ENCODE assay signal across 21 cellular contexts in the genomic region with DNA sequence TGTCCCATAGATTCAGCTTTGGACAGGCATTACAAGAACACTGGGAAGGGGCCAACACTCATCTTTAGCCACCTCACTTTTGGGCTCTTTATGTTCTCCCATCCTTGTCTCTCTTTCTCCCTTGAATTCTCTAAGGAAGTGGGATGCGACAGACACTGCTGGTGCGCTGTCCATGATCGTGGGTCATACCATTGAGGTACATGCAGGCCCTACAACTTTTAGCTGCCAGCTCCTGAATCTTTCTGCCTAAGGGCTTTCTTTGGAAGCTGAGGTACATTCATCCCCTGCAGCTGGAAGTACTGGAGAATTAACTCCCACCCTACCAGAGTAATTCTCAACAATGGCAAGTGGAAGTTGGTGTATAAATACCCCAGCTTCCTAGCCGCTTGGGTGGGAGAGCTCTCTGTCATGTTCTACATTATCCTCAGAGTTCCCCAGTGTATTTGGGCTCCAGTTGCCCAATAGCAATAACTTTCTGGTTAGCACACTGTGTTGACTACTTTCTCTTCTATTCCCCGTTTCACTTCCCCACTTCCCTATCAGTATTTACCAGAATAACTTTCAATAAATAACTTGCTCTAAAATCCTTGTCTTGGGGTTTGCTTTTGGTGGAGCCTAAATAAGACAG.
DNase-seq lines count a peak whose midpoint lies in the region; ATAC-seq and TF ChIP-seq lines count a peak whose summit lies in the region.
"Had no signal": no experiment of that assay in that cellular context is flagged by ENCODE, and none has a peak within 500 bp of the region (broad histone marks: within the 10 kb centered on the region; RNA-seq: fewer than 3 reads in every experiment).

No MANE protein-coding gene starts in this region.

- ATAC-seq in lower lobe of right lung (peak; percentile 34 to 39), GM18858 (IDR thresholded peaks at IDR 0.05; ENCODE audit: unreplicated experiment) (no peak)
- ATAC-seq: HepG2 had no signal

- H3K27ac ChIP-seq in HEK293 (ENCODE audit: extremely low read depth, low read depth, low read length) (no peak overlapping the region), ascending aorta (peak overlapping the region; percentile 69 to 70), lower lobe of right lung (no peak overlapping the region)
- H3K27ac ChIP-seq: SJSA1 had no signal

- CTCF ChIA-PET in HEK293 (lab: Yijun Ruan, JAX), result no interaction called here

- H3K4me3 ChIP-seq in HEK293 (ENCODE audit: low read depth, low read length) (no peak overlapping the region), NB4 (ENCODE audit: low read depth, low read length) (no peak overlapping the region), ascending aorta (no peak overlapping the region), lower lobe of right lung (no peak overlapping the region)
- H3K4me3 ChIP-seq: SJSA1 had no signal

- no peak for TF ChIP-seq POLR2A in NB4 (IDR thresholded peaks at IDR 0.05; ENCODE audit: extremely low read depth, insufficient read length)

- POLR2A ChIA-PET in HEK293 (lab: Yijun Ruan, JAX), result no interaction called here

- H3K27me3 ChIP-seq in ascending aorta (no peaks in the 10 kb centered on the region), lower lobe of right lung (ENCODE audit: low read depth) (no peaks in the 10 kb centered on the region)
- H3K27me3 ChIP-seq: SJSA1 had no signal

- no peaks in the 10 kb centered on the region for H3K36me3 ChIP-seq in HEK293 (ENCODE audit: control insufficient read depth in 2 of 2, insufficient read depth in 1 of 2, low read length in 2 of 2)
- no peaks in the 10 kb centered on the region for H3K36me3 ChIP-seq in ascending aorta
- H3K36me3 ChIP-seq in lower lobe of right lung, result no peaks in the 10 kb centered on the region
- H3K36me3 ChIP-seq: SJSA1 had no signal

- H3K9me3 ChIP-seq in HEK293 (ENCODE audit: control insufficient read depth, insufficient read depth, low read depth, low read length) (no peaks in the 10 kb centered on the region), ascending aorta (no peaks in the 10 kb centered on the region), lower lobe of right lung (no peaks in the 10 kb centered on the region)

- H3K4me1 ChIP-seq in HEK293 (ENCODE audit: control insufficient read depth, insufficient read depth, low read length) (no peaks in the 10 kb centered on the region), ascending aorta (peaks cover 0 to 18% of the 10 kb centered on the region in 2 donors), lower lobe of right lung (peaks cover 5% of the 10 kb centered on the region)

- intact Hi-C loops in ascending aorta (cut with DNase I) (loop anchor here (5.0 kb wide), 2 partner anchors 97 to 268 kb away; no protein-coding TSS in a partner anchor), lower lobe of right lung (cut with DNase I) (no loop called here)

- TF ChIP-seq CTCF in HEK293 (tag by site-specific recombination; IDR thresholded peaks at IDR 0.05) (no peak), NB4 (IDR thresholded peaks at IDR 0.05; ENCODE audit: low read depth, low read length) (no peak), ascending aorta (IDR thresholded peaks at IDR 0.05) (no peak), lower lobe of right lung (IDR thresholded peaks at IDR 0.05) (no peak)

- DNase-seq in NB4 (ENCODE audit: low read depth) (peak; percentile 82), ascending aorta (ENCODE audit: low spot score in 2 of 2) (no peak), lower lobe of right lung (no peak), HK-2 (ENCODE audit: unreplicated experiment) (no peak), HCEC 1CT (no peak)
- no peak for DNase-seq in activated effector memory CD4-positive, alpha-beta T cell treated with Interleukin-2 at 50 U/mL for 16 hours
- DNase-seq: ACHN; CD4-positive, CD25-positive, alpha-beta regulatory T cell; COR-L47; DMS 273 treated with DMSO at 0.1 percent for 48 hours; GOT3; KBM-7; NCI-H1048; NCI-H1694; NCI-H2081 treated with DMSO at 0.1 percent for 48 hours; NCI-H748 treated with DMSO at 0.1 percent for 48 hours; NK-92 treated with Interleukin-12 subunit alpha and Interleukin-12 subunit beta, amount 100 ng/mL, for 24 hours had no signal

TF ChIP-seq in HEK293, 187 proteins besides CTCF, POLR2A, EP300 and RAD21:
- TF ChIP-seq SETDB1 (IDR thresholded peaks at IDR 0.05; ENCODE audit: insufficient read length, low read length) (no peak), ZNF37A (tag by site-specific recombination; IDR thresholded peaks at IDR 0.05) (peak; percentile 91), ZNF544 (tag by site-specific recombination; IDR thresholded peaks at IDR 0.05) (no peak), ZNF658 (tag by site-specific recombination; IDR thresholded peaks at IDR 0.05) (no peak)

Comparison
In these comparisons a context has a peak if more than half of its experiments do, and no peak if none do; other contexts are left out.
1. H3K27ac ChIP-seq: peak in ascending aorta (2 of 2); none in HEK293 (single experiment) and lower lobe of right lung (single experiment).